Comparison of ENCODE assay signal across 8 cellular contexts in genomic region chr7:150378853-150379589, GRCh38. TPM values are rescaled to one million over a fixed set of nuclear protein-coding genes. Genes with fewer than 3 reads are reported as not detected.
DNase-seq lines count a peak whose midpoint lies in the region; ATAC-seq and TF ChIP-seq lines count a peak whose summit lies in the region.

Gene ZNF775 (plus strand): TSS chr7:150379330. CDS start chr7:150388471, 9,141 bp downstream.

- in situ Hi-C loops in KBM-7 (cut with MboI; ENCODE audit: low pct_unique_long_range_greater_than_20kb, low sequenced_read_pairs): no loop called here

- H3K9ac ChIP-seq in PC-3 (ENCODE audit: low read length) (peak within 1 kb of the TSS; percentile 87), mucosa of stomach (ENCODE audit: low read length) (peak within 1 kb of the TSS; percentile 86)

- H3K27ac Mint-ChIP-seq in activated T-cell treated with anti-CD3 and anti-CD28 coated beads, Interleukin-2, amount 50 U/mL, for 24 hours: peak within 1 kb of the TSS; percentile 88

- no peaks in the 10 kb centered on the region for H3K9me3 Mint-ChIP-seq in activated T-cell treated with anti-CD3 and anti-CD28 coated beads, Interleukin-2, amount 50 U/mL, for 24 hours

- intact Hi-C loops in PC-3 (cut with micrococcal nuclease): loop anchor here (1.0 to 5.0 kb wide), 6 partner anchors 10 to 57 kb away; partner anchors contain the start of genes ACTR3C and LRRC61

- H3K4me3 ChIP-seq in PC-3 (ENCODE audit: low read length) (peak within 1 kb of the TSS; percentile 89), esophagus (ENCODE audit: low read depth in 1 of 2, low read length in 2 of 2) (peak within 1 kb of the TSS; percentile 71 to 85), mucosa of stomach (ENCODE audit: low read length) (peak within 1 kb of the TSS; percentile 81)

- peak; percentile 99 for DNase-seq in DMS53 (lab: John Stamatoyannopoulos, UW)
- DNase-seq in KBM-7: peak; percentile 94
- DNase-seq in PC-3: peak; percentile 94
- DNase-seq in activated T-cell treated with anti-CD3 and anti-CD28 coated beads, Interleukin-2, amount 50 U/mL, for 24 hours: peak; percentile 93
- DNase-seq in stimulated activated CD8-positive, alpha-beta memory T cell treated with anti-CD3 and anti-CD28 coated beads, Interleukin-4, amount 100 ng/mL, for 4 hours (ENCODE audit: low read depth in 2 of 2, low spot score in 1 of 2): peak; percentile 75 to 85

- no peak for TF ChIP-seq CTCF in PC-3 (conservative IDR thresholded peaks at IDR 0.05; ENCODE audit: low read depth, low read length)

- no peaks in the 10 kb centered on the region for H4K20me1 ChIP-seq in PC-3 (ENCODE audit: low read length)

- H3K4me3 Mint-ChIP-seq in activated T-cell treated with anti-CD3 and anti-CD28 coated beads, Interleukin-2, amount 50 U/mL, for 24 hours: peak within 1 kb of the TSS; percentile 90

- H3K27ac ChIP-seq in PC-3 (ENCODE audit: low read length): peak within 1 kb of the TSS; percentile 49
- peak within 1 kb of the TSS; percentile 87 to 91 for H3K27ac ChIP-seq in esophagus (ENCODE audit: low read depth in 2 of 2, low read length in 1 of 2)

- POLR2A ChIA-PET in PC-3 (lab: Charles Lee; ENCODE audit: unreplicated experiment): no interaction called here

- H3K4me1 Mint-ChIP-seq in activated T-cell treated with anti-CD3 and anti-CD28 coated beads, Interleukin-2, amount 50 U/mL, for 24 hours (ENCODE audit: low read depth): peaks cover 53% of the 10 kb centered on the region

- H3K4me1 ChIP-seq in PC-3 (ENCODE audit: insufficient read depth, low read length) (peaks cover 18% of the 10 kb centered on the region), esophagus (ENCODE audit: control insufficient read depth in 2 of 2, insufficient read depth in 2 of 2, low read length in 1 of 2) (peaks cover 8 to 16% of the 10 kb centered on the region in 2 donors), mucosa of stomach (ENCODE audit: control insufficient read depth, insufficient read depth, low read length) (peaks cover 61% of the 10 kb centered on the region)

- no TSS peak for BruUV-seq in PC-3 (replicated peaks; lab: Mats Ljungman, UMichigan)

- no peaks in the 10 kb centered on the region for H3K79me2 ChIP-seq in PC-3 (ENCODE audit: low read length)

- H2AFZ ChIP-seq in PC-3 (ENCODE audit: low read length): peak within 1 kb of the TSS; percentile 81

- H3K36me3 ChIP-seq in PC-3 (ENCODE audit: low read depth, low read length): no peaks in the 10 kb centered on the region
- no peaks in the 10 kb centered on the region for H3K36me3 ChIP-seq in esophagus (ENCODE audit: control insufficient read depth in 2 of 2, insufficient read depth in 2 of 2, low read length in 1 of 2)
- no peaks in the 10 kb centered on the region for H3K36me3 ChIP-seq in mucosa of stomach (ENCODE audit: control insufficient read depth, insufficient read depth, low read length)

- CTCF ChIA-PET in PC-3 (lab: Charles Lee): no interaction called here

- WGBS in esophagus, 2 donors: 0 to 1% methylated on average over 71 to 79 of the region's 79 CpGs

- ATAC-seq in GM21717 (IDR thresholded peaks at IDR 0.05; ENCODE audit: unreplicated experiment) (peak; percentile 74), PC-3 (peak; percentile 94)

- peaks cover 13% of the 10 kb centered on the region for H3K36me3 Mint-ChIP-seq in activated T-cell treated with anti-CD3 and anti-CD28 coated beads, Interleukin-2, amount 50 U/mL, for 24 hours (ENCODE audit: low read depth)

- H3F3A ChIP-seq in PC-3 (ENCODE audit: low read length, unreplicated experiment): peaks cover 5% of the 10 kb centered on the region

- H3K4me2 ChIP-seq in PC-3 (ENCODE audit: low read length): peak within 1 kb of the TSS; percentile 91

- H3K27me3 ChIP-seq in PC-3 (ENCODE audit: low read length) (no peaks in the 10 kb centered on the region), esophagus (ENCODE audit: control insufficient read depth in 1 of 2, insufficient read depth in 2 of 2, low read length in 2 of 2) (no peaks in the 10 kb centered on the region), mucosa of stomach (ENCODE audit: control insufficient read depth, insufficient read depth, low read length) (no peaks in the 10 kb centered on the region)

- H3K9me2 ChIP-seq in PC-3 (replicated peaks; ENCODE audit: low read length): no peaks in the 10 kb centered on the region

- no peaks in the 10 kb centered on the region for H3K27me3 Mint-ChIP-seq in activated T-cell treated with anti-CD3 and anti-CD28 coated beads, Interleukin-2, amount 50 U/mL, for 24 hours

- H3K9me3 ChIP-seq in PC-3 (ENCODE audit: low read length): no peaks in the 10 kb centered on the region
- no peaks in the 10 kb centered on the region for H3K9me3 ChIP-seq in esophagus (ENCODE audit: control insufficient read depth in 2 of 2, insufficient read depth in 1 of 2, low read depth in 1 of 2, low read length in 1 of 2)
- no peaks in the 10 kb centered on the region for H3K9me3 ChIP-seq in mucosa of stomach (ENCODE audit: control insufficient read depth, low read length)

RNA-seq across cellular contexts. Expression of gene ZNF775, which starts in this region (rescaled TPM):
- 3.7 and 4.7 TPM in 2 replicates for total RNA-seq in PC-3 (2014; rRNA removed)
- 1 to 10 TPM in 1 of 2 donors, under 1 TPM in 1; 0.81 to 1.6 TPM for polyA plus RNA-seq in esophagus

Comparison
In these comparisons a context has a peak if more than half of its experiments do, and no peak if none do; other contexts are left out.
1. Peak in every context shown above with its lines: DNase-seq, ATAC-seq, H3K4me3 ChIP-seq and H3K27ac ChIP-seq.